ENCODE assay signal across 1 cellular context in genomic region chr11:122165972-122166371, GRCh38.
TF ChIP-seq lines count a peak whose summit lies in the region.

No MANE protein-coding gene starts in this region.

TF ChIP-seq in WTC11, 78 proteins besides CTCF, POLR2A, EP300 and RAD21 (continued from another document):
- TF ChIP-seq, protein P1, sequence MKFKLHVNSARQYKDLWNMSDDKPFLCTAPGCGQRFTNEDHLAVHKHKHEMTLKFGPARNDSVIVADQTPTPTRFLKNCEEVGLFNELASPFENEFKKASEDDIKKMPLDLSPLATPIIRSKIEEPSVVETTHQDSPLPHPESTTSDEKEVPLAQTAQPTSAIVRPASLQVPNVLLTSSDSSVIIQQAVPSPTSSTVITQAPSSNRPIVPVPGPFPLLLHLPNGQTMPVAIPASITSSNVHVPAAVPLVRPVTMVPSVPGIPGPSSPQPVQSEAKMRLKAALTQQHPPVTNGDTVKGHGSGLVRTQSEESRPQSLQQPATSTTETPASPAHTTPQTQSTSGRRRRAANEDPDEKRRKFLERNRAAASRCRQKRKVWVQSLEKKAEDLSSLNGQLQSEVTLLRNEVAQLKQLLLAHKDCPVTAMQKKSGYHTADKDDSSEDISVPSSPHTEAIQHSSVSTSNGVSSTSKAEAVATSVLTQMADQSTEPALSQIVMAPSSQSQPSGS (CRISPR knock-in tag; IDR thresholded peaks at IDR 0.05; ENCODE audit: borderline replicate concordance, low read depth), result no peak
- TF ChIP-seq ZNF281 (CRISPR knock-in tag; IDR thresholded peaks at IDR 0.05) (no peak), JAZF1 (CRISPR knock-in tag; IDR thresholded peaks at IDR 0.05) (no peak), ZNF416 (CRISPR knock-in tag; IDR thresholded peaks at IDR 0.05) (no peak), ZNF219 (CRISPR knock-in tag; IDR thresholded peaks at IDR 0.05; ENCODE audit: borderline replicate concordance) (no peak), MYBL2 (CRISPR knock-in tag; IDR thresholded peaks at IDR 0.05) (no peak), KAT7 (CRISPR knock-in tag; IDR thresholded peaks at IDR 0.05; ENCODE audit: borderline replicate concordance) (no peak)
- TF ChIP-seq, protein P2, sequence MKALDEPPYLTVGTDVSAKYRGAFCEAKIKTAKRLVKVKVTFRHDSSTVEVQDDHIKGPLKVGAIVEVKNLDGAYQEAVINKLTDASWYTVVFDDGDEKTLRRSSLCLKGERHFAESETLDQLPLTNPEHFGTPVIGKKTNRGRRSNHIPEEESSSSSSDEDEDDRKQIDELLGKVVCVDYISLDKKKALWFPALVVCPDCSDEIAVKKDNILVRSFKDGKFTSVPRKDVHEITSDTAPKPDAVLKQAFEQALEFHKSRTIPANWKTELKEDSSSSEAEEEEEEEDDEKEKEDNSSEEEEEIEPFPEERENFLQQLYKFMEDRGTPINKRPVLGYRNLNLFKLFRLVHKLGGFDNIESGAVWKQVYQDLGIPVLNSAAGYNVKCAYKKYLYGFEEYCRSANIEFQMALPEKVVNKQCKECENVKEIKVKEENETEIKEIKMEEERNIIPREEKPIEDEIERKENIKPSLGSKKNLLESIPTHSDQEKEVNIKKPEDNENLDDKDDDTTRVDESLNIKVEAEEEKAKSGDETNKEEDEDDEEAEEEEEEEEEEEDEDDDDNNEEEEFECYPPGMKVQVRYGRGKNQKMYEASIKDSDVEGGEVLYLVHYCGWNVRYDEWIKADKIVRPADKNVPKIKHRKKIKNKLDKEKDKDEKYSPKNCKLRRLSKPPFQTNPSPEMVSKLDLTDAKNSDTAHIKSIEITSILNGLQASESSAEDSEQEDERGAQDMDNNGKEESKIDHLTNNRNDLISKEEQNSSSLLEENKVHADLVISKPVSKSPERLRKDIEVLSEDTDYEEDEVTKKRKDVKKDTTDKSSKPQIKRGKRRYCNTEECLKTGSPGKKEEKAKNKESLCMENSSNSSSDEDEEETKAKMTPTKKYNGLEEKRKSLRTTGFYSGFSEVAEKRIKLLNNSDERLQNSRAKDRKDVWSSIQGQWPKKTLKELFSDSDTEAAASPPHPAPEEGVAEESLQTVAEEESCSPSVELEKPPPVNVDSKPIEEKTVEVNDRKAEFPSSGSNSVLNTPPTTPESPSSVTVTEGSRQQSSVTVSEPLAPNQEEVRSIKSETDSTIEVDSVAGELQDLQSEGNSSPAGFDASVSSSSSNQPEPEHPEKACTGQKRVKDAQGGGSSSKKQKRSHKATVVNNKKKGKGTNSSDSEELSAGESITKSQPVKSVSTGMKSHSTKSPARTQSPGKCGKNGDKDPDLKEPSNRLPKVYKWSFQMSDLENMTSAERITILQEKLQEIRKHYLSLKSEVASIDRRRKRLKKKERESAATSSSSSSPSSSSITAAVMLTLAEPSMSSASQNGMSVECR (CRISPR knock-in tag; IDR thresholded peaks at IDR 0.05; ENCODE audit: borderline replicate concordance), result no peak
- TF ChIP-seq, protein P3, sequence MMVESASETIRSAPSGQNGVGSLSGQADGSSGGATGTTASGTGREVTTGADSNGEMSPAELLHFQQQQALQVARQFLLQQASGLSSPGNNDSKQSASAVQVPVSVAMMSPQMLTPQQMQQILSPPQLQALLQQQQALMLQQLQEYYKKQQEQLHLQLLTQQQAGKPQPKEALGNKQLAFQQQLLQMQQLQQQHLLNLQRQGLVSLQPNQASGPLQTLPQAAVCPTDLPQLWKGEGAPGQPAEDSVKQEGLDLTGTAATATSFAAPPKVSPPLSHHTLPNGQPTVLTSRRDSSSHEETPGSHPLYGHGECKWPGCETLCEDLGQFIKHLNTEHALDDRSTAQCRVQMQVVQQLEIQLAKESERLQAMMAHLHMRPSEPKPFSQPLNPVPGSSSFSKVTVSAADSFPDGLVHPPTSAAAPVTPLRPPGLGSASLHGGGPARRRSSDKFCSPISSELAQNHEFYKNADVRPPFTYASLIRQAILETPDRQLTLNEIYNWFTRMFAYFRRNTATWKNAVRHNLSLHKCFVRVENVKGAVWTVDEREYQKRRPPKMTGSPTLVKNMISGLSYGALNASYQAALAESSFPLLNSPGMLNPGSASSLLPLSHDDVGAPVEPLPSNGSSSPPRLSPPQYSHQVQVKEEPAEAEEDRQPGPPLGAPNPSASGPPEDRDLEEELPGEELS (CRISPR knock-in tag; IDR thresholded peaks at IDR 0.05), result no peak
- TF ChIP-seq, protein P4, sequence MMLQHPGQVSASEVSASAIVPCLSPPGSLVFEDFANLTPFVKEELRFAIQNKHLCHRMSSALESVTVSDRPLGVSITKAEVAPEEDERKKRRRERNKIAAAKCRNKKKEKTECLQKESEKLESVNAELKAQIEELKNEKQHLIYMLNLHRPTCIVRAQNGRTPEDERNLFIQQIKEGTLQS (CRISPR knock-in tag; conservative IDR thresholded peaks at IDR 0.05), result no peak
